In the genomic region with DNA sequence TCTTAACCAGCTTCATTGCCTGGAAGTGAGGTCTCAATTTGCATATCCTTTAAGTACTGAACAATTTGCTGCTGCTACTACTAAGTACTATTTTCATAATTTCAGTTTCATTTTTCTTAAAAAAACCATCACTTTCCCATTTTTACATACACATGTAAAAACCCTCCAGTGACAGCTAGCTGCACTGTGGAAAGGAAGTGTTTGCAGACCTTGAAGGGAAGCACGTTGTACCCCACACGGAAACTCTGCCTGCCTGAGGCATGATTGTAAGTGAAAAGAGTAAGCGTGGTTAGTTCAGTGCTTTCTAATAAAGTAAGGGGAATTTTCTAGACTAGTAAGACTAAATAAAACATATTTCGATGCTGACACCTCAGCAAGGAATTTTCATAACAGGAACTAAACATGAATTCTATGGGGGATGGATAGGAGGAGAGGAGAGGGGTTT, we compare ENCODE assay signal across 8 cellular contexts.
DNase-seq lines count a peak whose midpoint lies in the region; ATAC-seq lines count a peak whose summit lies in the region.
"Had no signal": no experiment of that assay in that cellular context is flagged by ENCODE, and none has a peak within 500 bp of the region (broad histone marks: within the 10 kb centered on the region; RNA-seq: fewer than 3 reads in every experiment).

No MANE protein-coding gene starts in this region.

- CTCF ChIA-PET in CD8-positive, alpha-beta memory T cell (lab: Charles Lee), result no interaction called here

- no peaks in the 10 kb centered on the region for H3K36me3 ChIP-seq in CD8-positive, alpha-beta memory T cell (ENCODE audit: insufficient read depth, low read length)

- no peaks in the 10 kb centered on the region for H3K27me3 Mint-ChIP-seq in activated T-cell treated with anti-CD3 and anti-CD28 coated beads, Interleukin-2, amount 50 U/mL, for 72 hours (ENCODE audit: low read depth)
- peaks cover 0 to 1% of the 10 kb centered on the region in 2 donors for H3K27me3 Mint-ChIP-seq in CD8-positive, alpha-beta memory T cell
- H3K27me3 Mint-ChIP-seq: T-cell had no signal

- DNase-seq in activated T-cell treated with anti-CD3 and anti-CD28 coated beads, Interleukin-2, amount 50 U/mL, for 72 hours, result peak; percentile 37 to 51
- DNase-seq in stimulated activated CD4-positive, alpha-beta T cell treated with anti-CD3 and anti-CD28 coated beads, Interleukin-1b, Interleukin-23, amount 100 ng/mL, for 48 hours, result peak; percentile 71
- no peak for DNase-seq in CD8-positive, alpha-beta memory T cell
- DNase-seq in NCI-H187 treated with DMSO at 0.1 percent for 48 hours (lab: John Stamatoyannopoulos, UW) (no peak), NCI-H2107 treated with DMSO at 0.1 percent for 48 hours (lab: John Stamatoyannopoulos, UW; ENCODE audit: unreplicated experiment) (no peak)
- DNase-seq: T-cell had no signal

- no peaks in the 10 kb centered on the region for H3K27me3 ChIP-seq in CD8-positive, alpha-beta memory T cell (ENCODE audit: insufficient read depth, low read length, poor library complexity, severe bottlenecking)

- peak overlapping the region; percentile 67 to 81 for H3K4me3 Mint-ChIP-seq in activated T-cell treated with anti-CD3 and anti-CD28 coated beads, Interleukin-2, amount 50 U/mL, for 72 hours
- peak overlapping the region in 1 of 7 donors; percentile 60 for H3K4me3 Mint-ChIP-seq in CD8-positive, alpha-beta memory T cell

- ATAC-seq in GM19324 (IDR thresholded peaks at IDR 0.05; ENCODE audit: low FRiP score, unreplicated experiment) (peak; percentile 90), HG03039 (IDR thresholded peaks at IDR 0.05; ENCODE audit: unreplicated experiment) (peak; percentile 92)
- ATAC-seq in activated T-cell treated with anti-CD3 and anti-CD28 coated beads, Interleukin-2, amount 50 U/mL, for 72 hours (replicated peaks in 1 of 2), result peak; percentile 87 to 88

- H3K27ac ChIP-seq in CD8-positive, alpha-beta memory T cell (ENCODE audit: low read depth, low read length), result no peak overlapping the region

- H3K36me3 Mint-ChIP-seq in activated T-cell treated with anti-CD3 and anti-CD28 coated beads, Interleukin-2, amount 50 U/mL, for 72 hours (ENCODE audit: insufficient read depth in 2 of 2), result peaks cover 0 to 3% of the 10 kb centered on the region in 2 donors
- peaks cover 2 to 7% (median 3%) of the 10 kb centered on the region in 3 donors for H3K36me3 Mint-ChIP-seq in CD8-positive, alpha-beta memory T cell

- no peaks in the 10 kb centered on the region for H3K9me3 ChIP-seq in CD8-positive, alpha-beta memory T cell (ENCODE audit: low read length)

- POLR2A ChIA-PET in CD8-positive, alpha-beta memory T cell (lab: Charles Lee), result no interaction called here

- H3K27ac Mint-ChIP-seq in activated T-cell treated with anti-CD3 and anti-CD28 coated beads, Interleukin-2, amount 50 U/mL, for 72 hours, result peak overlapping the region; percentile 94
- peak overlapping the region in 3 of 8 donors; percentile 29 to 58 (median 51) for H3K27ac Mint-ChIP-seq in CD8-positive, alpha-beta memory T cell

- H3K9me3 Mint-ChIP-seq in activated T-cell treated with anti-CD3 and anti-CD28 coated beads, Interleukin-2, amount 50 U/mL, for 72 hours, result peaks cover 0 to 2% of the 10 kb centered on the region in 2 donors
- no peaks in the 10 kb centered on the region for H3K9me3 Mint-ChIP-seq in CD8-positive, alpha-beta memory T cell
- H3K9me3 Mint-ChIP-seq: T-cell had no signal

- H3K4me3 ChIP-seq in CD8-positive, alpha-beta memory T cell (ENCODE audit: low read length), result no peak overlapping the region

- no peaks in the 10 kb centered on the region for H3K4me1 ChIP-seq in CD8-positive, alpha-beta memory T cell (ENCODE audit: insufficient read depth, low read length)

- peaks cover 57% of the 10 kb centered on the region for H3K4me1 Mint-ChIP-seq in activated T-cell treated with anti-CD3 and anti-CD28 coated beads, Interleukin-2, amount 50 U/mL, for 72 hours (ENCODE audit: low read depth)
- H3K4me1 Mint-ChIP-seq in CD8-positive, alpha-beta memory T cell, result peaks cover 22 to 42% (median 33%) of the 10 kb centered on the region in 3 donors

Comparison
In these comparisons a context has a peak if more than half of its experiments do, and no peak if none do; other contexts are left out.
1. DNase-seq: peak in activated T-cell treated with anti-CD3 and anti-CD28 coated beads, Interleukin-2, amount 50 U/mL, for 72 hours (2 of 2) and stimulated activated CD4-positive, alpha-beta T cell treated with anti-CD3 and anti-CD28 coated beads, Interleukin-1b, Interleukin-23, amount 100 ng/mL, for 48 hours (single experiment); none in CD8-positive, alpha-beta memory T cell (0 of 5), NCI-H187 treated with DMSO at 0.1 percent for 48 hours (single experiment) and NCI-H2107 treated with DMSO at 0.1 percent for 48 hours (single experiment).
2. Peak in every context shown above with its lines, with median percentiles within 50 percentile points of each other: ATAC-seq.